ENCODE assay signal across 11 cellular contexts in the genomic region with DNA sequence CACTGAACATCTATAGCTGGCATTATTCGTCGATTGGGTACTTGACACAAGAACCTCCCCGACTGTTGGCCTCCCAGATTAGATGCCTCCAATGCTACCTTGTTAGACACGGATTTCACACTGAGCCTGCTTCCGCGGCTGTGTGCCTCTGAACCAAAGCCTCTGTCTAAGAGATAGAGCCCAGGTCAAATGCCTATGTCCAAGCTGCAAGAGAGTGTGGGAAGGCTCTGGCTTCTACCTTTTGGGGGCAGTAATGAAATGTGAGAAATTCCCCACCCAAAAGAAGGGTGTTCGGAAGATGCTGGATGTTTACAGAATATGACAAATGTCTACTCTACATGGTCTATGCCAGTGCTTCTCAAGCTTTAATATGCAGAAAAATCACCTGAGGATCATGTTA. TPM values are rescaled to one million over a fixed set of nuclear protein-coding genes. Genes with fewer than 3 reads are reported as not detected.
DNase-seq lines count a peak whose midpoint lies in the region; ATAC-seq, FAIRE-seq and TF ChIP-seq lines count a peak whose summit lies in the region.
"Had no signal": no experiment of that assay in that cellular context is flagged by ENCODE, and none has a peak within 500 bp of the region (broad histone marks: within the 10 kb centered on the region; RNA-seq: fewer than 3 reads in every experiment).

No MANE protein-coding gene starts in this region.

- H4K8ac ChIP-seq in mesendoderm (ENCODE audit: low read depth, low read length) = no peak overlapping the region

- H3K4me3 Mint-ChIP-seq in WTC11 = no peak overlapping the region

- no peak overlapping the region for H3K18ac ChIP-seq in mesendoderm (ENCODE audit: low read length)

- H3K36me3 ChIP-seq in mesendoderm (ENCODE audit: control insufficient read depth, insufficient read depth, low read length) (peaks cover 1% of the 10 kb centered on the region), psoas muscle (ENCODE audit: insufficient read depth in 1 of 2, low read depth in 1 of 2) (peaks cover 3 to 19% of the 10 kb centered on the region in 2 donors)

- peak; percentile 34; the same call in 1 of the 2 replicates for TF ChIP-seq RAD21 in Ishikawa (IDR thresholded peaks at IDR 0.05; ENCODE audit: low read depth)

- H3K23ac ChIP-seq in mesendoderm (ENCODE audit: low read length) = no peak overlapping the region

- no CpG with 5 or more reads among the region's 7 CpGs for WGBS in mesendoderm (ENCODE audit: extremely low coverage, insufficient coverage, low lambda C conversion rate)
- WGBS in psoas muscle, 3 donors = 30 to 63% (median 31%) methylated on average over 7 of the region's 7 CpGs

- H3K27ac Mint-ChIP-seq in WTC11 = no peak overlapping the region

- H2AK5ac ChIP-seq in mesendoderm (ENCODE audit: low read length) = no peak overlapping the region

- no peaks in the 10 kb centered on the region for H3K9me3 Mint-ChIP-seq in WTC11

- peaks cover 32% of the 10 kb centered on the region for H3K4me1 Mint-ChIP-seq in WTC11

- H2BK15ac ChIP-seq in mesendoderm (replicated peaks; ENCODE audit: low read depth) = no peak overlapping the region

- H3K79me2 ChIP-seq in mesendoderm (ENCODE audit: control insufficient read depth, insufficient read depth, low read length) = peaks cover 16% of the 10 kb centered on the region

- no peak for TF ChIP-seq EP300 in Ishikawa (IDR thresholded peaks at IDR 0.05; ENCODE audit: borderline replicate concordance)

- H3K9me3 ChIP-seq in psoas muscle = no peaks in the 10 kb centered on the region

- ATAC-seq in WTC11 (peak; percentile 12; the same call in 1 of the 2 replicates), psoas muscle (no peak), GM19395 (IDR thresholded peaks at IDR 0.05; ENCODE audit: unreplicated experiment) (no peak)

- H3K9ac ChIP-seq in mesendoderm (ENCODE audit: low read length) = no peak overlapping the region

- H3K27me3 Mint-ChIP-seq in WTC11 (ENCODE audit: low read depth) = no peaks in the 10 kb centered on the region

- CTCF ChIA-PET in WTC11 (lab: Charles Lee) = interaction anchor here (0.6 to 1.8 kb wide), 7 partner anchors 10 to 240 kb away, joined by 3 to 9 read pairs (median 5); a partner anchor contains a TSS

- H3K4me1 ChIP-seq in mesendoderm (ENCODE audit: control insufficient read depth, low read depth, low read length) (peaks cover 7% of the 10 kb centered on the region), psoas muscle (peaks cover 24% of the 10 kb centered on the region)

- POLR2A ChIA-PET in WTC11 (lab: Charles Lee) = no interaction called here

- no peak overlapping the region for H3K27ac ChIP-seq in mesendoderm (ENCODE audit: low read depth, low read length)
- no peak overlapping the region for H3K27ac ChIP-seq in psoas muscle

- no peaks in the 10 kb centered on the region for H3K27me3 ChIP-seq in mesendoderm (ENCODE audit: insufficient read depth, low read length, poor library complexity)
- H3K27me3 ChIP-seq in psoas muscle (ENCODE audit: insufficient read depth in 3 of 3, low read length in 2 of 3) = no peaks in the 10 kb centered on the region

- H3K56ac ChIP-seq in mesendoderm (ENCODE audit: low read length) = no peak overlapping the region

- H3K4me2 ChIP-seq in mesendoderm (ENCODE audit: low read length) = no peak overlapping the region

- H3K4me3 ChIP-seq in mesendoderm (ENCODE audit: low read length) (no peak overlapping the region), psoas muscle (no peak overlapping the region)
- H3K4me3 ChIP-seq: lung had no signal

- peaks cover 4% of the 10 kb centered on the region for H3K36me3 Mint-ChIP-seq in WTC11

- H2BK120ac ChIP-seq in mesendoderm (ENCODE audit: low read depth, low read length) = no peak overlapping the region

- H2BK5ac ChIP-seq in mesendoderm (ENCODE audit: low read length) = no peak overlapping the region

- DNase-seq in EL (peak; percentile 45), WTC11 (ENCODE audit: low spot score) (peak; percentile 36), mesendoderm (peak; percentile 75), psoas muscle (no peak), AG20443 (ENCODE audit: low spot score) (no peak), RCC 7860 (ENCODE audit: low spot score) (no peak)
- DNase-seq: T-helper 9 cell had no signal

- TF ChIP-seq CTCF in WTC11 (IDR thresholded peaks at IDR 0.05) (no peak), psoas muscle (IDR thresholded peaks at IDR 0.05) (no peak)

- H3K4ac ChIP-seq in mesendoderm (ENCODE audit: low read depth, low read length) = no peak overlapping the region

- H3K79me1 ChIP-seq in mesendoderm (ENCODE audit: low read length) = peaks cover 10% of the 10 kb centered on the region

- FAIRE-seq in RCC 7860 (lab: Jason Lieb, UNC) = no peak
- FAIRE-seq: colon had no signal

- no peak overlapping the region for H4K5ac ChIP-seq in mesendoderm (ENCODE audit: low read length)

- intact Hi-C loops in psoas muscle (cut with DNase I) = no loop called here

TF ChIP-seq in Ishikawa, 13 proteins besides CTCF, POLR2A, EP300 and RAD21 (continues in another document):
- TF ChIP-seq ZBTB7A (IDR thresholded peaks at IDR 0.05; ENCODE audit: low read depth) = no peak
- TF ChIP-seq, protein P1, sequence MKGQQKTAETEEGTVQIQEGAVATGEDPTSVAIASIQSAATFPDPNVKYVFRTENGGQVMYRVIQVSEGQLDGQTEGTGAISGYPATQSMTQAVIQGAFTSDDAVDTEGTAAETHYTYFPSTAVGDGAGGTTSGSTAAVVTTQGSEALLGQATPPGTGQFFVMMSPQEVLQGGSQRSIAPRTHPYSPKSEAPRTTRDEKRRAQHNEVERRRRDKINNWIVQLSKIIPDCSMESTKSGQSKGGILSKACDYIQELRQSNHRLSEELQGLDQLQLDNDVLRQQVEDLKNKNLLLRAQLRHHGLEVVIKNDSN (IDR thresholded peaks at IDR 0.05) = no peak
- TF ChIP-seq CEBPB (IDR thresholded peaks at IDR 0.05) = no peak
- no peak for TF ChIP-seq NFIC (IDR thresholded peaks at IDR 0.05)
- TF ChIP-seq TEAD4 (IDR thresholded peaks at IDR 0.05) = no peak
- no peak for TF ChIP-seq TAF1 (IDR thresholded peaks at IDR 0.05; ENCODE audit: low read depth)

TF ChIP-seq in WTC11, 78 proteins besides CTCF, POLR2A, EP300 and RAD21 (continues in another document):
- TF ChIP-seq, protein P2, sequence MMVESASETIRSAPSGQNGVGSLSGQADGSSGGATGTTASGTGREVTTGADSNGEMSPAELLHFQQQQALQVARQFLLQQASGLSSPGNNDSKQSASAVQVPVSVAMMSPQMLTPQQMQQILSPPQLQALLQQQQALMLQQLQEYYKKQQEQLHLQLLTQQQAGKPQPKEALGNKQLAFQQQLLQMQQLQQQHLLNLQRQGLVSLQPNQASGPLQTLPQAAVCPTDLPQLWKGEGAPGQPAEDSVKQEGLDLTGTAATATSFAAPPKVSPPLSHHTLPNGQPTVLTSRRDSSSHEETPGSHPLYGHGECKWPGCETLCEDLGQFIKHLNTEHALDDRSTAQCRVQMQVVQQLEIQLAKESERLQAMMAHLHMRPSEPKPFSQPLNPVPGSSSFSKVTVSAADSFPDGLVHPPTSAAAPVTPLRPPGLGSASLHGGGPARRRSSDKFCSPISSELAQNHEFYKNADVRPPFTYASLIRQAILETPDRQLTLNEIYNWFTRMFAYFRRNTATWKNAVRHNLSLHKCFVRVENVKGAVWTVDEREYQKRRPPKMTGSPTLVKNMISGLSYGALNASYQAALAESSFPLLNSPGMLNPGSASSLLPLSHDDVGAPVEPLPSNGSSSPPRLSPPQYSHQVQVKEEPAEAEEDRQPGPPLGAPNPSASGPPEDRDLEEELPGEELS (CRISPR knock-in tag; IDR thresholded peaks at IDR 0.05) = no peak
- TF ChIP-seq, protein P3, sequence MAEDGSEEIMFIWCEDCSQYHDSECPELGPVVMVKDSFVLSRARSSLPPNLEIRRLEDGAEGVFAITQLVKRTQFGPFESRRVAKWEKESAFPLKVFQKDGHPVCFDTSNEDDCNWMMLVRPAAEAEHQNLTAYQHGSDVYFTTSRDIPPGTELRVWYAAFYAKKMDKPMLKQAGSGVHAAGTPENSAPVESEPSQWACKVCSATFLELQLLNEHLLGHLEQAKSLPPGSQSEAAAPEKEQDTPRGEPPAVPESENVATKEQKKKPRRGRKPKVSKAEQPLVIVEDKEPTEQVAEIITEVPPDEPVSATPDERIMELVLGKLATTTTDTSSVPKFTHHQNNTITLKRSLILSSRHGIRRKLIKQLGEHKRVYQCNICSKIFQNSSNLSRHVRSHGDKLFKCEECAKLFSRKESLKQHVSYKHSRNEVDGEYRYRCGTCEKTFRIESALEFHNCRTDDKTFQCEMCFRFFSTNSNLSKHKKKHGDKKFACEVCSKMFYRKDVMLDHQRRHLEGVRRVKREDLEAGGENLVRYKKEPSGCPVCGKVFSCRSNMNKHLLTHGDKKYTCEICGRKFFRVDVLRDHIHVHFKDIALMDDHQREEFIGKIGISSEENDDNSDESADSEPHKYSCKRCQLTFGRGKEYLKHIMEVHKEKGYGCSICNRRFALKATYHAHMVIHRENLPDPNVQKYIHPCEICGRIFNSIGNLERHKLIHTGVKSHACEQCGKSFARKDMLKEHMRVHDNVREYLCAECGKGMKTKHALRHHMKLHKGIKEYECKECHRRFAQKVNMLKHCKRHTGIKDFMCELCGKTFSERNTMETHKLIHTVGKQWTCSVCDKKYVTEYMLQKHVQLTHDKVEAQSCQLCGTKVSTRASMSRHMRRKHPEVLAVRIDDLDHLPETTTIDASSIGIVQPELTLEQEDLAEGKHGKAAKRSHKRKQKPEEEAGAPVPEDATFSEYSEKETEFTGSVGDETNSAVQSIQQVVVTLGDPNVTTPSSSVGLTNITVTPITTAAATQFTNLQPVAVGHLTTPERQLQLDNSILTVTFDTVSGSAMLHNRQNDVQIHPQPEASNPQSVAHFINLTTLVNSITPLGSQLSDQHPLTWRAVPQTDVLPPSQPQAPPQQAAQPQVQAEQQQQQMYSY (CRISPR knock-in tag; IDR thresholded peaks at IDR 0.05) = no peak

RNA-seq across cellular contexts. Expression of a gene that starts 2.0 kb away (rescaled TPM):
- 28.5 to 34.2 TPM (median 30.8 TPM) in 3 replicates for total RNA-seq in WTC11 (2021)
- 14.7 TPM for polyA plus RNA-seq in mesendoderm (2013, experiment 1 of 2)
- 14.1 TPM for polyA plus RNA-seq in mesendoderm (2013, experiment 2 of 2)
- 10 to 100 TPM in 3 of 4 donors, 1 to 10 TPM in 1; 8.7 to 12.5 (median 11.0) TPM for total RNA-seq in psoas muscle
- polyA plus RNA-seq in psoas muscle = 10 to 100 TPM in 2 of 3 donors, 1 to 10 TPM in 1; 9.4 to 10.9 (median 10.3) TPM

RNA-seq across cellular contexts. Expression of a gene that starts 2.3 kb away (rescaled TPM):
- 12.8 to 15.6 TPM (median 13.7 TPM) in 3 replicates for total RNA-seq in WTC11 (2021)
- 9.6 TPM for polyA plus RNA-seq in mesendoderm (2013, experiment 1 of 2)
- polyA plus RNA-seq in mesendoderm (2013, experiment 2 of 2) = 8.9 TPM
- 10 to 100 TPM in 3 of 4 donors, 1 to 10 TPM in 1; 9.3 to 23.6 (median 19.8) TPM for total RNA-seq in psoas muscle
- 10 to 100 TPM; 24.8 to 54.9 (median 38.5) TPM for polyA plus RNA-seq in psoas muscle

RNA-seq across cellular contexts. Expression of a gene that starts 26.9 kb away (rescaled TPM):
- 18.4 to 24.0 TPM (median 21.1 TPM) in 3 replicates for total RNA-seq in WTC11 (2021)
- polyA plus RNA-seq in mesendoderm (2013, experiment 1 of 2) = 11.4 TPM
- polyA plus RNA-seq in mesendoderm (2013, experiment 2 of 2) = 10.9 TPM
- under 1 TPM in 3 of 4 donors, not detected in 1; 0.04 to 0.50 (median 0.49) TPM for total RNA-seq in psoas muscle
- under 1 TPM in 2 of 3 donors, not detected in 1; 0.03 to 0.18 TPM for polyA plus RNA-seq in psoas muscle

Comparison
In these comparisons a context has a peak if more than half of its experiments do, and no peak if none do; other contexts are left out.
1. DNase-seq: peak in EL (single experiment), WTC11 (single experiment) and mesendoderm (single experiment); none in psoas muscle (0 of 2), AG20443 (single experiment) and RCC 7860 (single experiment).
2. RNA of a gene that starts 26.9 kb away (total RNA-seq): 18.4 to 24.0 TPM in WTC11; 0.04 to 0.50 TPM in psoas muscle; every median in the first group is over 10 times any median in the second.